ENCODE assay signal across 16 cellular contexts in genomic region chr13:40340368-40341085, GRCh38.
DNase-seq lines count a peak whose midpoint lies in the region; ATAC-seq and TF ChIP-seq lines count a peak whose summit lies in the region.
"Had no signal": no experiment of that assay in that cellular context is flagged by ENCODE, and none has a peak within 500 bp of the region (broad histone marks: within the 10 kb centered on the region; RNA-seq: fewer than 3 reads in every experiment).

No MANE protein-coding gene starts in this region.

- H3K9me3 ChIP-seq in mesodermal cell (ENCODE audit: control insufficient read depth, low read length), result peaks cover 5% of the 10 kb centered on the region
- H3K9me3 ChIP-seq in tibial artery, result no peaks in the 10 kb centered on the region
- H3K9me3 ChIP-seq: uterus had no signal

- WGBS in mesodermal cell (ENCODE audit: insufficient coverage in 2 of 2), 2 experiments, result 85 to 89% methylated on average over 4 of the region's 6 CpGs

- H3K27ac Mint-ChIP-seq in activated T-helper 17 cell treated with anti-CD3 and anti-CD28 coated beads, Interleukin-2, amount 50 U/mL, for 72 hours, result no peak overlapping the region
- H3K27ac Mint-ChIP-seq in WTC11, result no peak overlapping the region
- H3K27ac Mint-ChIP-seq: activated B cell treated with CpG ODN at 0.5 μM for 24 hours had no signal

- TF ChIP-seq CTCF in C4-2B (conservative IDR thresholded peaks at IDR 0.05), result peak; percentile 22; the same call in 1 of the 2 replicates
- peak; percentile 24 for TF ChIP-seq CTCF in LNCaP clone FGC (IDR thresholded peaks at IDR 0.05; ENCODE audit: control insufficient read depth, extremely low read depth, insufficient read depth)
- TF ChIP-seq CTCF in choroid plexus epithelial cell (conservative IDR thresholded peaks at IDR 0.05; ENCODE audit: low read depth, low read length), result peak; percentile 38
- no peak for TF ChIP-seq CTCF in tibial artery (IDR thresholded peaks at IDR 0.05)
- no peak for TF ChIP-seq CTCF in GM20000 (IDR thresholded peaks at IDR 0.05; ENCODE audit: extremely low read depth, missing control alignments)
- no peak for TF ChIP-seq CTCF in WTC11 (IDR thresholded peaks at IDR 0.05)

- no peak for ATAC-seq in activated T-helper 17 cell treated with anti-CD3 and anti-CD28 coated beads, Interleukin-2, amount 50 U/mL, for 72 hours (replicated peaks)
- no peak for ATAC-seq in WTC11

- no peaks in the 10 kb centered on the region for H3K36me3 ChIP-seq in mesodermal cell (ENCODE audit: control insufficient read depth, insufficient read depth, low read length)
- H3K36me3 ChIP-seq in tibial artery, result no peaks in the 10 kb centered on the region
- H3K36me3 ChIP-seq: uterus had no signal

- H3K4me3 Mint-ChIP-seq in activated T-helper 17 cell treated with anti-CD3 and anti-CD28 coated beads, Interleukin-2, amount 50 U/mL, for 72 hours, result no peak overlapping the region
- H3K4me3 Mint-ChIP-seq in WTC11, result no peak overlapping the region
- H3K4me3 Mint-ChIP-seq: activated B cell treated with CpG ODN at 0.5 μM for 24 hours had no signal

- intact Hi-C loops in tibial artery (cut with DNase I; ENCODE audit: low total_unique reads), result no loop called here

- POLR2A ChIA-PET in WTC11 (lab: Charles Lee), result no interaction called here

- peaks cover 19% of the 10 kb centered on the region for H3K4me1 ChIP-seq in mesodermal cell (ENCODE audit: control insufficient read depth, insufficient read depth, low read length, poor library complexity, severe bottlenecking)
- no peaks in the 10 kb centered on the region for H3K4me1 ChIP-seq in tibial artery
- H3K4me1 ChIP-seq: uterus had no signal

- DNase-seq in LNCaP clone FGC (ENCODE audit: low read depth) (no peak), choroid plexus epithelial cell (ENCODE audit: low read depth) (peak; percentile 46), tibial artery (no peak), GM20000 (ENCODE audit: low spot score) (no peak), WTC11 (ENCODE audit: low spot score) (no peak)
- DNase-seq: activated B cell treated with CpG ODN at 0.5 μM for 24 hours; anterior cingulate cortex; effector CD8-positive, alpha-beta T cell; HCEC 1CT; NCI-H1436 treated with DMSO at 0.1 percent for 48 hours; NK-92 treated with Interleukin-12 subunit alpha and Interleukin-12 subunit beta, amount 100 ng/mL, for 24 hours; stimulated activated CD8-positive, alpha-beta memory T cell treated with anti-CD3 and anti-CD28 coated beads, Interleukin-4, amount 100 ng/mL, for 48 hours; uterus had no signal

- H3K36me3 Mint-ChIP-seq in activated T-helper 17 cell treated with anti-CD3 and anti-CD28 coated beads, Interleukin-2, amount 50 U/mL, for 72 hours (ENCODE audit: low read depth), result no peaks in the 10 kb centered on the region
- peaks cover 3% of the 10 kb centered on the region; the same call in 1 of the 2 replicates for H3K36me3 Mint-ChIP-seq in WTC11

- CTCF ChIA-PET in WTC11 (lab: Charles Lee), result no interaction called here

- no peak overlapping the region for H3K27ac ChIP-seq in C4-2B
- peak overlapping the region; percentile 91 for H3K27ac ChIP-seq in mesodermal cell (ENCODE audit: low read depth, low read length, severe bottlenecking)
- H3K27ac ChIP-seq in tibial artery, result no peak overlapping the region
- H3K27ac ChIP-seq: uterus had no signal

- H3K27me3 ChIP-seq in tibial artery, result no peaks in the 10 kb centered on the region
- H3K27me3 ChIP-seq: uterus had no signal

- no peaks in the 10 kb centered on the region for H3K27me3 Mint-ChIP-seq in activated T-helper 17 cell treated with anti-CD3 and anti-CD28 coated beads, Interleukin-2, amount 50 U/mL, for 72 hours
- peaks cover 15% of the 10 kb centered on the region for H3K27me3 Mint-ChIP-seq in WTC11 (ENCODE audit: low read depth)
- H3K27me3 Mint-ChIP-seq: activated B cell treated with CpG ODN at 0.5 μM for 24 hours had no signal

- H3K4me1 Mint-ChIP-seq in activated T-helper 17 cell treated with anti-CD3 and anti-CD28 coated beads, Interleukin-2, amount 50 U/mL, for 72 hours, result no peaks in the 10 kb centered on the region
- peaks cover 61% of the 10 kb centered on the region for H3K4me1 Mint-ChIP-seq in WTC11

- H3K9me3 Mint-ChIP-seq in activated T-helper 17 cell treated with anti-CD3 and anti-CD28 coated beads, Interleukin-2, amount 50 U/mL, for 72 hours, result no peaks in the 10 kb centered on the region
- peaks cover 6% of the 10 kb centered on the region for H3K9me3 Mint-ChIP-seq in WTC11
- H3K9me3 Mint-ChIP-seq: activated B cell treated with CpG ODN at 0.5 μM for 24 hours had no signal

- H3K4me3 ChIP-seq in LNCaP clone FGC (ENCODE audit: low read depth, low read length) (no peak overlapping the region), choroid plexus epithelial cell (ENCODE audit: low read depth, low read length) (no peak overlapping the region), mesodermal cell (ENCODE audit: extremely low read depth, insufficient read depth, low read length, poor library complexity, severe bottlenecking) (no peak overlapping the region), tibial artery (no peak overlapping the region)
- H3K4me3 ChIP-seq: uterus had no signal

TF ChIP-seq in WTC11, 78 proteins besides CTCF, POLR2A, EP300 and RAD21:
- TF ChIP-seq ZNF425 (CRISPR knock-in tag; conservative IDR thresholded peaks at IDR 0.05) (no peak), SOX15 (CRISPR knock-in tag; IDR thresholded peaks at IDR 0.05) (no peak), CDX4 (CRISPR knock-in tag; IDR thresholded peaks at IDR 0.05; ENCODE audit: borderline replicate concordance) (no peak), MAX (CRISPR knock-in tag; IDR thresholded peaks at IDR 0.05) (no peak), RORB (CRISPR knock-in tag; IDR thresholded peaks at IDR 0.05) (no peak), IRF2 (CRISPR knock-in tag; IDR thresholded peaks at IDR 0.05; ENCODE audit: borderline replicate concordance, low read depth) (no peak), TCF7 (CRISPR knock-in tag; IDR thresholded peaks at IDR 0.05; ENCODE audit: low read depth) (no peak), NR1H2 (CRISPR knock-in tag; IDR thresholded peaks at IDR 0.05) (no peak), RELA (CRISPR knock-in tag; IDR thresholded peaks at IDR 0.05; ENCODE audit: borderline replicate concordance) (no peak)
- TF ChIP-seq, protein P1, sequence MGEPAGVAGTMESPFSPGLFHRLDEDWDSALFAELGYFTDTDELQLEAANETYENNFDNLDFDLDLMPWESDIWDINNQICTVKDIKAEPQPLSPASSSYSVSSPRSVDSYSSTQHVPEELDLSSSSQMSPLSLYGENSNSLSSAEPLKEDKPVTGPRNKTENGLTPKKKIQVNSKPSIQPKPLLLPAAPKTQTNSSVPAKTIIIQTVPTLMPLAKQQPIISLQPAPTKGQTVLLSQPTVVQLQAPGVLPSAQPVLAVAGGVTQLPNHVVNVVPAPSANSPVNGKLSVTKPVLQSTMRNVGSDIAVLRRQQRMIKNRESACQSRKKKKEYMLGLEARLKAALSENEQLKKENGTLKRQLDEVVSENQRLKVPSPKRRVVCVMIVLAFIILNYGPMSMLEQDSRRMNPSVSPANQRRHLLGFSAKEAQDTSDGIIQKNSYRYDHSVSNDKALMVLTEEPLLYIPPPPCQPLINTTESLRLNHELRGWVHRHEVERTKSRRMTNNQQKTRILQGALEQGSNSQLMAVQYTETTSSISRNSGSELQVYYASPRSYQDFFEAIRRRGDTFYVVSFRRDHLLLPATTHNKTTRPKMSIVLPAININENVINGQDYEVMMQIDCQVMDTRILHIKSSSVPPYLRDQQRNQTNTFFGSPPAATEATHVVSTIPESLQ (CRISPR knock-in tag; IDR thresholded peaks at IDR 0.05), result no peak

Comparison
In these comparisons a context has a peak if more than half of its experiments do, and no peak if none do; other contexts are left out.
1. CTCF ChIP-seq: peak in C4-2B (single experiment), LNCaP clone FGC (single experiment) and choroid plexus epithelial cell (single experiment); none in tibial artery (0 of 2), GM20000 (single experiment) and WTC11 (single experiment).